ENCODE assay signal across 24 cellular contexts in the genomic region with DNA sequence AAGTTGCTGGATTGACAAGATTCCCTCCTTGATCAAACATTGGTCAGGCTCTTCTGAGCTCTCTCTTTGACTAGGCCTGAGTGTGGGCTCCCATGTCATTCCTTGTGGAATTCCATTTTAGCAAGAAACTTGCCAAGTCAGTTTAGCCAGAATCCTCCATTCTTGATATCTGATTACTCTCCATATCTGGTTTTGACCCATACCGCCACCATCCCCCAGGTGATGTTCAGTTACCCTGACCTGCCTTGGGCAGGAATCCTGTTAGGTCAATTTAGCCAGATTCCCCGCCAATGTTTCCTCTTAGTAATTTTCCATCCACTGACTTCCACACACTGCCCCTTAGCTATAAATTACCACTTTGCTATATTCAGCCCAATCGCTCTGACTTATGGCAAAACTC. TPM values are rescaled to one million over a fixed set of nuclear protein-coding genes. Genes with fewer than 3 reads are reported as not detected.
DNase-seq lines count a peak whose midpoint lies in the region; ATAC-seq, FAIRE-seq and TF ChIP-seq lines count a peak whose summit lies in the region.
"Had no signal": no experiment of that assay in that cellular context is flagged by ENCODE, and none has a peak within 500 bp of the region (broad histone marks: within the 10 kb centered on the region; RNA-seq: fewer than 3 reads in every experiment).

No MANE protein-coding gene starts in this region.

- H3K9me3 ChIP-seq in HepG2 (ENCODE audit: low read length): no peaks in the 10 kb centered on the region
- H3K9me3 ChIP-seq in right lobe of liver: no peaks in the 10 kb centered on the region
- no peaks in the 10 kb centered on the region for H3K9me3 ChIP-seq in OCI-LY7 (ENCODE audit: low read length)
- H3K9me3 ChIP-seq in heart right ventricle: no peaks in the 10 kb centered on the region
- no peaks in the 10 kb centered on the region for H3K9me3 ChIP-seq in BE2C
- H3K9me3 ChIP-seq: adrenal gland, heart left ventricle, MG63, ovary, testis, vagina had no signal

- BruUV-seq in HepG2 (replicated peaks; lab: Mats Ljungman, UMichigan) (no TSS peak), OCI-LY7 (replicated peaks; lab: Mats Ljungman, UMichigan) (no TSS peak)

- H3K4me1 ChIP-seq in HepG2 (ENCODE audit: insufficient read depth, low read length): peaks cover 64% of the 10 kb centered on the region
- H3K4me1 ChIP-seq in right lobe of liver: peaks cover 0 to 23% (median 14%) of the 10 kb centered on the region in 4 donors
- peaks cover 69% of the 10 kb centered on the region for H3K4me1 ChIP-seq in OCI-LY7 (ENCODE audit: insufficient read depth, low read length, poor library complexity, severe bottlenecking)
- no peaks in the 10 kb centered on the region for H3K4me1 ChIP-seq in mesendoderm (ENCODE audit: control insufficient read depth, low read depth, low read length)
- H3K4me1 ChIP-seq in heart right ventricle: peaks cover 0 to 23% (median 14%) of the 10 kb centered on the region in 9 donors
- no peaks in the 10 kb centered on the region for H3K4me1 ChIP-seq in BE2C

- peak; percentile 32 for DNase-seq in HepG2 (ENCODE audit: low spot score)
- DNase-seq in right lobe of liver: no peak
- peak; percentile 8 for DNase-seq in OCI-LY7 (ENCODE audit: low spot score)
- DNase-seq in mesendoderm: peak; percentile 7
- no peak for DNase-seq in NCI-H2196 (lab: John Stamatoyannopoulos, UW; ENCODE audit: unreplicated experiment)
- DNase-seq in heart right ventricle: no peak
- no peak for DNase-seq in BE2C
- DNase-seq in islet precursor cell: no peak
- DNase-seq: activated CD4-positive, alpha-beta memory T cell treated with anti-CD3 and anti-CD28 coated beads, Interleukin-2, amount 10 ng/mL, durations not matched to agents 7 days and 5 days; activated effector memory CD4-positive, alpha-beta T cell treated with Interleukin-2 at 50 U/mL for 16 hours; adrenal gland; brain microvascular endothelial cell; EL; heart left ventricle; mesenchymal stem cell; NCI-H1417 treated with DMSO at 0.1 percent for 48 hours; right cardiac atrium; stimulated activated CD4-positive, alpha-beta T cell treated with anti-CD3 and anti-CD28 coated beads, Interleukin-12 subunit alpha, Interleukin-12 subunit beta, amount 100 ng/mL, for 4 hours; stimulated activated CD4-positive, alpha-beta T cell treated with anti-CD3 and anti-CD28 coated beads, Interleukin-4, amount 100 ng/mL, for 24 hours; stimulated activated naive CD4-positive, alpha-beta T cell treated with Interleukin-2 at 50 U/mL for 16 hours; testis had no signal

- in situ Hi-C loops in HepG2 (cut with HindIII; ENCODE audit: extremely low pct_ligation_motif_present, low pct_unique_long_range_greater_than_20kb): loop anchor here (5.0 kb wide), 1 partner anchor 52 kb away; a partner anchor contains a TSS

- H4K8ac ChIP-seq in mesendoderm (ENCODE audit: low read depth, low read length): no peak overlapping the region

- H3K18ac ChIP-seq in mesendoderm (ENCODE audit: low read length): no peak overlapping the region

- H3K27me3 ChIP-seq in HepG2 (ENCODE audit: control insufficient read depth in 1 of 2, insufficient read depth in 2 of 2, low read length in 2 of 2) (no peaks in the 10 kb centered on the region), right lobe of liver (no peaks in the 10 kb centered on the region), mesendoderm (ENCODE audit: insufficient read depth, low read length, poor library complexity) (no peaks in the 10 kb centered on the region), heart right ventricle (no peaks in the 10 kb centered on the region), BE2C (no peaks in the 10 kb centered on the region)
- H3K27me3 ChIP-seq: adrenal gland, brain microvascular endothelial cell, heart left ventricle, MG63, ovary, testis, vagina had no signal

- no peak overlapping the region for H2BK120ac ChIP-seq in mesendoderm (ENCODE audit: low read depth, low read length)

- no peak overlapping the region for H2BK5ac ChIP-seq in mesendoderm (ENCODE audit: low read length)

- no peak overlapping the region for H2AK5ac ChIP-seq in mesendoderm (ENCODE audit: low read length)

- H3K4me2 ChIP-seq in HepG2 (ENCODE audit: low read depth, low read length) (peak overlapping the region; percentile 83), OCI-LY7 (ENCODE audit: low read length) (peak overlapping the region; percentile 87), mesendoderm (ENCODE audit: low read length) (no peak overlapping the region)

- H4K5ac ChIP-seq in mesendoderm (ENCODE audit: low read length): no peak overlapping the region

- POLR2A ChIA-PET in HepG2 (lab: Yijun Ruan, JAX): interaction anchor here (1.0 to 6.6 kb wide), 7 partner anchors 10 to 613 kb away, joined by 3 to 131 read pairs (median 3); a partner anchor contains a TSS
- POLR2A ChIA-PET in OCI-LY7 (lab: Charles Lee): interaction anchor here (0.7 to 6.6 kb wide), 5 partner anchors 9 to 53 kb away, joined by 4 to 73 read pairs (median 7); a partner anchor contains a TSS

- peak; percentile 54 for FAIRE-seq in HepG2 (lab: Jason Lieb, UNC)

- H3K79me2 ChIP-seq in HepG2 (ENCODE audit: insufficient read depth, low read length): peaks cover 25% of the 10 kb centered on the region
- peaks cover 22% of the 10 kb centered on the region; the same call in 1 of the 2 replicates for H3K79me2 ChIP-seq in OCI-LY7 (ENCODE audit: insufficient read depth, low read depth, low read length)
- no peaks in the 10 kb centered on the region for H3K79me2 ChIP-seq in mesendoderm (ENCODE audit: control insufficient read depth, insufficient read depth, low read length)

- H2AFZ ChIP-seq in HepG2 (ENCODE audit: low read length) (no peak overlapping the region), OCI-LY7 (ENCODE audit: low read length) (peak overlapping the region; percentile 50; the same call in 1 of the 2 replicates)

- H3K36me3 ChIP-seq in HepG2 (replicated peaks in 1 of 2; ENCODE audit: control insufficient read depth in 1 of 2, insufficient read depth in 2 of 2, low read length in 2 of 2) (no peaks in the 10 kb centered on the region), right lobe of liver (no peaks in the 10 kb centered on the region), OCI-LY7 (ENCODE audit: insufficient read depth, low read length) (no peaks in the 10 kb centered on the region), mesendoderm (ENCODE audit: control insufficient read depth, insufficient read depth, low read length) (no peaks in the 10 kb centered on the region), heart right ventricle (no peaks in the 10 kb centered on the region), BE2C (no peaks in the 10 kb centered on the region)
- H3K36me3 ChIP-seq: adrenal gland, brain microvascular endothelial cell, heart left ventricle, MG63, ovary, vagina had no signal

- H4K20me1 ChIP-seq in HepG2 (ENCODE audit: insufficient read depth, low read length): no peaks in the 10 kb centered on the region
- H4K20me1 ChIP-seq in OCI-LY7 (ENCODE audit: insufficient read depth, low read length): no peaks in the 10 kb centered on the region

- no peak for TF ChIP-seq RAD21 in HepG2 (CRISPR knock-in tag; IDR thresholded peaks at IDR 0.05)

- no peaks in the 10 kb centered on the region for H3K79me1 ChIP-seq in mesendoderm (ENCODE audit: low read length)

- CTCF ChIA-PET in HepG2 (lab: Yijun Ruan, JAX; ENCODE audit: low intra/inter-chr PET ratio, low total read pairs) (interaction anchor here (0.8 kb wide), 1 partner anchor 12 kb away, joined by 3 read pairs; no protein-coding TSS in a partner anchor), OCI-LY7 (lab: Charles Lee; ENCODE audit: unreplicated experiment) (interaction anchor here (0.6 to 1.6 kb wide), 3 partner anchors 52 to 504 kb away, joined by 3 to 5 read pairs (median 4); no protein-coding TSS in a partner anchor)

- ATAC-seq in HepG2 (no peak), right lobe of liver (no peak), heart right ventricle (no peak)
- ATAC-seq: heart left ventricle, right cardiac atrium had no signal

- no peak for TF ChIP-seq CTCF in HepG2 (CRISPR knock-in tag; IDR thresholded peaks at IDR 0.05)
- TF ChIP-seq CTCF in right lobe of liver (IDR thresholded peaks at IDR 0.05): no peak
- no peak for TF ChIP-seq CTCF in OCI-LY7 (conservative IDR thresholded peaks at IDR 0.05; ENCODE audit: low read length)
- no peak for TF ChIP-seq CTCF in heart right ventricle (IDR thresholded peaks at IDR 0.05)
- no peak for TF ChIP-seq CTCF in BE2C (IDR thresholded peaks at IDR 0.05; ENCODE audit: low read depth, low read length)

- TF ChIP-seq EP300 in HepG2 (IDR thresholded peaks at IDR 0.05; ENCODE audit: low read depth in 2 of 2, low read length in 2 of 2): no peak
- no peak for TF ChIP-seq EP300 in HepG2 (CRISPR knock-in tag; IDR thresholded peaks at IDR 0.05; ENCODE audit: borderline replicate concordance)

- H3K9ac ChIP-seq in HepG2 (ENCODE audit: insufficient read depth, low read depth, low read length) (0 out of 2 replicates have a peak overlapping the region, but pooled peaks have one; percentile 86), mesendoderm (ENCODE audit: low read length) (no peak overlapping the region)

- intact Hi-C loops in HepG2 (cut with micrococcal nuclease; ENCODE audit: unreplicated experiment): no loop called here
- intact Hi-C loops in right lobe of liver (cut with DNase I): loop anchor here in 1 of 2 donors (10.0 kb wide), 1 partner anchor 54 kb away; a partner anchor contains a TSS
- intact Hi-C loops in OCI-LY7 (cut with micrococcal nuclease; ENCODE audit: unreplicated experiment): loop anchor here (5.0 kb wide), 1 partner anchor 172 kb away; no protein-coding TSS in a partner anchor
- intact Hi-C loops in heart right ventricle (cut with DNase I): loop anchor here in 2 of 10 donors (5.0 to 10.0 kb wide), 2 partner anchors 52 to 164 kb away; a partner anchor contains a TSS

- WGBS in HepG2 (ENCODE audit: low lambda C conversion rate): 49% methylated on average over 3 of the region's 3 CpGs
- 100% methylated on average over 3 of the region's 3 CpGs for WGBS in right lobe of liver (ENCODE audit: insufficient coverage, low coverage, low lambda C conversion rate, missing lambda C conversion rate)
- no CpG with 5 or more reads among the region's 3 CpGs for WGBS in mesendoderm (ENCODE audit: extremely low coverage, insufficient coverage, low lambda C conversion rate)
- 98 to 100% methylated on average over 3 of the region's 3 CpGs for WGBS in heart right ventricle, 2 donors

- H3K4me3 ChIP-seq in HepG2 (replicated peaks in 1 of 3; ENCODE audit: insufficient read depth in 1 of 3, low read depth in 2 of 3, low read length in 3 of 3) (peak overlapping the region in 2 of 3 experiments; percentile 12 to 77; a peak in 2 of 6 replicates), right lobe of liver (no peak overlapping the region), OCI-LY7 (ENCODE audit: low read depth, low read length, poor library complexity, severe bottlenecking) (peak overlapping the region; percentile 71), mesendoderm (ENCODE audit: low read length) (no peak overlapping the region), heart right ventricle (no peak overlapping the region), BE2C (ENCODE audit: low read depth, low read length) (no peak overlapping the region)

- no peak overlapping the region for H2BK15ac ChIP-seq in mesendoderm (replicated peaks; ENCODE audit: low read depth)

- H3K27ac ChIP-seq in HepG2 (ENCODE audit: extremely low read length, insufficient read depth, low read length) (peak overlapping the region; percentile 17), right lobe of liver (no peak overlapping the region), OCI-LY7 (ENCODE audit: low read depth, low read length, poor library complexity, severe bottlenecking) (peak overlapping the region; percentile 83), mesendoderm (ENCODE audit: low read depth, low read length) (no peak overlapping the region), heart right ventricle (no peak overlapping the region)
- H3K27ac ChIP-seq: brain microvascular endothelial cell had no signal

- no peak for TF ChIP-seq POLR2A in HepG2 (IDR thresholded peaks at IDR 0.05; ENCODE audit: insufficient read depth in 1 of 2, low read depth in 2 of 2, low read length in 2 of 2)
- TF ChIP-seq POLR2A in right lobe of liver (IDR thresholded peaks at IDR 0.05): no peak

- H3K56ac ChIP-seq in mesendoderm (ENCODE audit: low read length): no peak overlapping the region

- no peaks in the 10 kb centered on the region for H3K9me2 ChIP-seq in OCI-LY7 (ENCODE audit: insufficient read depth, low read length)

- no peak overlapping the region for H3K23ac ChIP-seq in mesendoderm (ENCODE audit: low read length)

- H3K4ac ChIP-seq in mesendoderm (ENCODE audit: low read depth, low read length): no peak overlapping the region

RNA-seq across cellular contexts. Expression of a gene that starts 1.0 kb away (rescaled TPM):
- total RNA-seq in HepG2 (2016; rRNA removed; fragmentation: Illumina TruSeq; extraction: Trizol): 88.7 and 92.6 TPM in 2 replicates
- 12.6 and 13.9 TPM in 2 replicates for total RNA-seq in HepG2 (2016; cell fraction: cytosol; rRNA removed; fragmentation: Illumina TruSeq; extraction: Trizol; ENCODE audit: low read depth)
- 86.2 and 86.5 TPM in 2 replicates for total RNA-seq in HepG2 (2016; cell fraction: insoluble cytoplasmic fraction; rRNA removed; fragmentation: Illumina TruSeq; extraction: Trizol)
- 18.4 and 19.4 TPM in 2 replicates for total RNA-seq in HepG2 (2016; cell fraction: membrane; rRNA removed; fragmentation: Illumina TruSeq; extraction: Trizol)
- 39.0 and 46.0 TPM in 2 replicates for total RNA-seq in HepG2 (2016; cell fraction: nucleus; rRNA removed; fragmentation: Illumina TruSeq; extraction: Trizol)
- 65.7 and 84.1 TPM in 2 replicates for polyA plus RNA-seq in HepG2 (2011; rRNA removed)
- 73.5 and 80.5 TPM in 2 replicates for polyA plus RNA-seq in HepG2 (2011; cell fraction: cytosol; rRNA removed)
- 32.3 and 33.5 TPM in 2 replicates for polyA plus RNA-seq in HepG2 (2011; cell fraction: nucleus; rRNA removed)
- polyA plus RNA-seq in HepG2 (2012): 46.3 and 51.2 TPM in 2 replicates
- polyA plus RNA-seq in HepG2 (2016; cell fraction: cytosol; fragmentation: Illumina TruSeq; extraction: Trizol; ENCODE audit: low read depth): 8.8 and 9.8 TPM in 2 replicates
- polyA plus RNA-seq in HepG2 (2016; cell fraction: insoluble cytoplasmic fraction; fragmentation: Illumina TruSeq; extraction: Trizol; ENCODE audit: low read depth): 79.0 and 82.3 TPM in 2 replicates
- 12.1 and 16.2 TPM in 2 replicates for polyA plus RNA-seq in HepG2 (2016; cell fraction: membrane; fragmentation: Illumina TruSeq; extraction: Trizol; ENCODE audit: low read depth)
- polyA plus RNA-seq in HepG2 (2016; cell fraction: nucleus; fragmentation: Illumina TruSeq; extraction: Trizol; ENCODE audit: insufficient read depth, low read depth): 48.2 and 50.0 TPM in 2 replicates
- polyA minus RNA-seq in HepG2 (2011; rRNA and poly(A)+ RNA removed; ENCODE audit: low replicate concordance): 84.6 and 96.9 TPM in 2 replicates
- polyA minus RNA-seq in HepG2 (2011; cell fraction: cytosol; rRNA and poly(A)+ RNA removed): 40.2 and 42.1 TPM in 2 replicates
- polyA minus RNA-seq in HepG2 (2011; cell fraction: nucleus; rRNA and poly(A)+ RNA removed): 25.9 and 27.0 TPM in 2 replicates
- 100 to 1,000 TPM in 2 of 6 experiments, 10 to 100 TPM in 4; 85.4 to 146 (median 94.4) TPM for total RNA-seq in right lobe of liver
- 38.3 and 39.7 TPM in 2 replicates for total RNA-seq in OCI-LY7 (2014; rRNA removed; shearing (Covaris generic))
- total RNA-seq in OCI-LY7 (2022): 51.5 and 64.1 TPM in 2 replicates
- polyA plus RNA-seq in mesendoderm (2013, experiment 1 of 2): 34.5 TPM
- 34.2 TPM for polyA plus RNA-seq in mesendoderm (2013, experiment 2 of 2)
- total RNA-seq in heart right ventricle: 100 to 1,000 TPM in 7 of 10 donors, 10 to 100 TPM in 3; 78.6 to 163 (median 132) TPM
- polyA plus RNA-seq in heart right ventricle: 10 to 100 TPM; 17.2 to 42.3 TPM
- 36.5 TPM for polyA plus RNA-seq in BE2C (2012; ENCODE audit: insufficient read depth, insufficient read length, low read depth)

RNA-seq across cellular contexts. Expression of a gene that starts 53.0 kb away (rescaled TPM):
- 11.7 and 17.1 TPM in 2 replicates for total RNA-seq in HepG2 (2016; rRNA removed; fragmentation: Illumina TruSeq; extraction: Trizol)
- 1.8 and 2.0 TPM in 2 replicates for total RNA-seq in HepG2 (2016; cell fraction: cytosol; rRNA removed; fragmentation: Illumina TruSeq; extraction: Trizol; ENCODE audit: low read depth)
- total RNA-seq in HepG2 (2016; cell fraction: insoluble cytoplasmic fraction; rRNA removed; fragmentation: Illumina TruSeq; extraction: Trizol): 10.6 and 15.3 TPM in 2 replicates
- 8.2 and 11.6 TPM in 2 replicates for total RNA-seq in HepG2 (2016; cell fraction: membrane; rRNA removed; fragmentation: Illumina TruSeq; extraction: Trizol)
- total RNA-seq in HepG2 (2016; cell fraction: nucleus; rRNA removed; fragmentation: Illumina TruSeq; extraction: Trizol): 17.1 and 20.1 TPM in 2 replicates
- polyA plus RNA-seq in HepG2 (2011; rRNA removed): 4.8 and 6.9 TPM in 2 replicates
- 2.3 and 3.2 TPM in 2 replicates for polyA plus RNA-seq in HepG2 (2011; cell fraction: cytosol; rRNA removed)
- polyA plus RNA-seq in HepG2 (2011; cell fraction: nucleus; rRNA removed): 5.1 and 5.2 TPM in 2 replicates
- polyA plus RNA-seq in HepG2 (2012): 12.3 and 16.1 TPM in 2 replicates
- polyA plus RNA-seq in HepG2 (2016; cell fraction: cytosol; fragmentation: Illumina TruSeq; extraction: Trizol; ENCODE audit: low read depth): 0.44 and 0.52 TPM in 2 replicates
- polyA plus RNA-seq in HepG2 (2016; cell fraction: insoluble cytoplasmic fraction; fragmentation: Illumina TruSeq; extraction: Trizol; ENCODE audit: low read depth): 11.7 and 11.8 TPM in 2 replicates
- polyA plus RNA-seq in HepG2 (2016; cell fraction: membrane; fragmentation: Illumina TruSeq; extraction: Trizol; ENCODE audit: low read depth): 3.9 and 4.0 TPM in 2 replicates
- polyA plus RNA-seq in HepG2 (2016; cell fraction: nucleus; fragmentation: Illumina TruSeq; extraction: Trizol; ENCODE audit: insufficient read depth, low read depth): 21.5 and 22.8 TPM in 2 replicates
- 10.5 and 12.2 TPM in 2 replicates for polyA minus RNA-seq in HepG2 (2011; rRNA and poly(A)+ RNA removed; ENCODE audit: low replicate concordance)
- 7.3 and 8.4 TPM in 2 replicates for polyA minus RNA-seq in HepG2 (2011; cell fraction: cytosol; rRNA and poly(A)+ RNA removed)
- 20.3 and 20.6 TPM in 2 replicates for polyA minus RNA-seq in HepG2 (2011; cell fraction: nucleus; rRNA and poly(A)+ RNA removed)
- total RNA-seq in right lobe of liver: 10 to 100 TPM in 5 of 6 experiments, 1 to 10 TPM in 1; 9.1 to 18.4 (median 13.1) TPM
- 24.9 and 27.1 TPM in 2 replicates for total RNA-seq in OCI-LY7 (2014; rRNA removed; shearing (Covaris generic))
- 55.2 and 55.6 TPM in 2 replicates for total RNA-seq in OCI-LY7 (2022)
- polyA plus RNA-seq in mesendoderm (2013, experiment 1 of 2): 14.5 TPM
- 15.4 TPM for polyA plus RNA-seq in mesendoderm (2013, experiment 2 of 2)
- 10 to 100 TPM; 16.5 to 25.2 (median 20.9) TPM for total RNA-seq in heart right ventricle
- polyA plus RNA-seq in heart right ventricle: 1 to 10 TPM; 3.8 TPM
- polyA plus RNA-seq in BE2C (2012; ENCODE audit: insufficient read depth, insufficient read length, low read depth): 25.0 TPM

Comparison
In these comparisons a context has a peak if more than half of its experiments do, and no peak if none do; other contexts are left out.
1. DNase-seq: peak in HepG2 (single experiment), OCI-LY7 (single experiment) and mesendoderm (single experiment); none in right lobe of liver (0 of 3), NCI-H2196 (single experiment), heart right ventricle (0 of 2), BE2C (single experiment) and islet precursor cell (single experiment).
2. H3K27ac ChIP-seq: peak in HepG2 (single experiment) and OCI-LY7 (single experiment); none in right lobe of liver (0 of 3), mesendoderm (single experiment) and heart right ventricle (0 of 10).
3. H3K4me3 ChIP-seq: peak in HepG2 (2 of 3) and OCI-LY7 (single experiment); none in right lobe of liver (0 of 3), mesendoderm (single experiment), heart right ventricle (0 of 10) and BE2C (single experiment).